In genomic region chr1:203267347-203267846, GRCh38 we compare ENCODE assay signal across 8 cellular contexts. TPM values are rescaled to one million over a fixed set of nuclear protein-coding genes. Genes with fewer than 3 reads are reported as not detected.
DNase-seq lines count a peak whose midpoint lies in the region; ATAC-seq and TF ChIP-seq lines count a peak whose summit lies in the region.

No MANE protein-coding gene starts in this region.

- H3K27ac Mint-ChIP-seq in activated CD4-positive, alpha-beta T cell treated with anti-CD3 and anti-CD28 coated beads for 36 hours, result peak overlapping the region; percentile 53

- ATAC-seq in HG03280 (IDR thresholded peaks at IDR 0.05; ENCODE audit: unreplicated experiment) (peak; percentile 58), GM18505 (IDR thresholded peaks at IDR 0.05; ENCODE audit: unreplicated experiment) (no peak)
- ATAC-seq in activated CD4-positive, alpha-beta T cell treated with anti-CD3 and anti-CD28 coated beads for 36 hours, result peak; percentile 58

- intact Hi-C loops in activated CD4-positive, alpha-beta T cell treated with anti-CD3 and anti-CD28 coated beads for 36 hours (cut with DNase I, micrococcal nuclease), result loop anchor here (1.0 to 5.0 kb wide), 4 partner anchors 73 to 860 kb away; partner anchors contain the start of gene ATP2B4 (in 1 of the 2)

- DNase-seq in G401 (ENCODE audit: low spot score), result peak; percentile 94
- peak; percentile 91 for DNase-seq in NCI-H510A treated with DMSO at 0.1 percent for 48 hours (lab: John Stamatoyannopoulos, UW)
- peak; percentile 87 for DNase-seq in activated CD4-positive, alpha-beta T cell treated with anti-CD3 and anti-CD28 coated beads for 36 hours
- DNase-seq in choroid plexus epithelial cell (ENCODE audit: low read depth), result peak; percentile 88
- peak; percentile 65 for DNase-seq in kidney epithelial cell (ENCODE audit: low read depth)
- peak; percentile 46 to 64 for DNase-seq in stimulated activated CD4-positive, alpha-beta T cell treated with anti-CD3 and anti-CD28 coated beads, Interleukin-1b, Interleukin-23, amount 100 ng/mL, for 1 hour (ENCODE audit: low read depth in 2 of 2)

- peak overlapping the region; percentile 79 for H3K4me3 Mint-ChIP-seq in activated CD4-positive, alpha-beta T cell treated with anti-CD3 and anti-CD28 coated beads for 36 hours

- in situ Hi-C loops in G401 (cut with HindIII; ENCODE audit: low sequenced_read_pairs), result loop anchor here (25.0 kb wide), 1 partner anchor 95 kb away; the partner anchor contains the start of gene FMOD

- CTCF ChIA-PET in activated CD4-positive, alpha-beta T cell treated with anti-CD3 and anti-CD28 coated beads for 36 hours (lab: Charles Lee), result interaction anchor here (0.6 to 15.1 kb wide), 84 partner anchors 10 to 784 kb away, joined by 3 to 710 read pairs (median 4); partner anchors contain the start of genes ATP2B4, CHI3L1, FMOD and OPTC

- peaks cover 22% of the 10 kb centered on the region for H3K4me1 Mint-ChIP-seq in activated CD4-positive, alpha-beta T cell treated with anti-CD3 and anti-CD28 coated beads for 36 hours

- H3K4me3 ChIP-seq in choroid plexus epithelial cell (ENCODE audit: low read depth, low read length), result peak overlapping the region; percentile 74
- H3K4me3 ChIP-seq in kidney epithelial cell (ENCODE audit: low read depth, low read length), result peak overlapping the region; percentile 46

- POLR2A ChIA-PET in activated CD4-positive, alpha-beta T cell treated with anti-CD3 and anti-CD28 coated beads for 36 hours (lab: Charles Lee), result interaction anchor here (0.6 to 1.4 kb wide), 8 partner anchors 28 to 119 kb away, joined by 3 to 8 read pairs (median 6); partner anchors contain the start of gene BTG2

- TF ChIP-seq POLR2A in GM18505 (IDR thresholded peaks at IDR 0.05; ENCODE audit: borderline replicate concordance, extremely low read depth, insufficient read depth, insufficient read length), result no peak

- TF ChIP-seq CTCF in choroid plexus epithelial cell (conservative IDR thresholded peaks at IDR 0.05; ENCODE audit: low read depth, low read length) (peak; percentile 94), kidney epithelial cell (IDR thresholded peaks at IDR 0.05; ENCODE audit: insufficient read depth, low read length, poor library complexity, severe bottlenecking) (peak; percentile 89)

- H3K27me3 ChIP-seq in kidney epithelial cell (ENCODE audit: control insufficient read depth, insufficient read depth, low read length), result no peaks in the 10 kb centered on the region

- no peaks in the 10 kb centered on the region for H3K36me3 ChIP-seq in kidney epithelial cell (ENCODE audit: control insufficient read depth, insufficient read depth, low read length)

- no peaks in the 10 kb centered on the region for H3K36me3 Mint-ChIP-seq in activated CD4-positive, alpha-beta T cell treated with anti-CD3 and anti-CD28 coated beads for 36 hours (ENCODE audit: low read depth)

- H3K9me3 Mint-ChIP-seq in activated CD4-positive, alpha-beta T cell treated with anti-CD3 and anti-CD28 coated beads for 36 hours (ENCODE audit: low read depth), result no peaks in the 10 kb centered on the region

- no peaks in the 10 kb centered on the region for H3K27me3 Mint-ChIP-seq in activated CD4-positive, alpha-beta T cell treated with anti-CD3 and anti-CD28 coated beads for 36 hours

RNA-seq across cellular contexts. Expression of gene BTG2, which starts 37.9 kb away (rescaled TPM):
- 12.7 and 15.2 TPM in 2 replicates for total RNA-seq in G401 (2014; rRNA removed; shearing (Covaris generic))
- 100 to 1,000 TPM; 114 to 142 TPM for total RNA-seq in activated CD4-positive, alpha-beta T cell treated with anti-CD3 and anti-CD28 coated beads for 36 hours
- 24.1 and 24.3 TPM in 2 replicates for total RNA-seq in kidney epithelial cell

RNA-seq across cellular contexts. Expression of gene CHIT1, which starts 37.9 kb away (rescaled TPM):
- total RNA-seq in G401 (2014; rRNA removed; shearing (Covaris generic)), result not detected in 2 replicates
- under 1 TPM; 0.63 to 0.80 TPM for total RNA-seq in activated CD4-positive, alpha-beta T cell treated with anti-CD3 and anti-CD28 coated beads for 36 hours
- not detected in 2 replicates for total RNA-seq in kidney epithelial cell
